25 cellular contexts compared by ENCODE assay signal in genomic region chr11:36777302-36777701, GRCh38.
"Had no signal": no experiment of that assay in that cellular context is flagged by ENCODE, and none has a peak within 500 bp of the region (broad histone marks: within the 10 kb centered on the region; RNA-seq: fewer than 3 reads in every experiment).

No MANE protein-coding gene starts in this region.

- H3K9me3 Mint-ChIP-seq: activated CD4-positive, alpha-beta memory T cell treated with anti-CD3 and anti-CD28 coated beads, Interleukin-2, amount 10 ng/mL, durations not matched to agents 7 days and 5 days; activated CD4-positive, alpha-beta T cell treated with anti-CD3 and anti-CD28 coated beads, Interleukin-2, amount 10 ng/mL, durations not matched to agents 7 days and 5 days; natural killer cell treated with Interleukin-12 subunit alpha and Interleukin-12 subunit beta and Interleukin-15 and Interleukin-18, amount 100 ng/mL, for 72 hours; stimulated activated naive CD8-positive, alpha-beta T cell treated with anti-CD3 and anti-CD28 coated beads, Interleukin-15, Interleukin-2, amounts not matched to agents 100 ng/mL and 50 ng/mL, for 24 hours had no signal

- H3K4me1 Mint-ChIP-seq: activated CD4-positive, alpha-beta memory T cell treated with anti-CD3 and anti-CD28 coated beads, Interleukin-2, amount 10 ng/mL, durations not matched to agents 7 days and 5 days; activated CD4-positive, alpha-beta T cell treated with anti-CD3 and anti-CD28 coated beads, Interleukin-2, amount 10 ng/mL, durations not matched to agents 7 days and 5 days; T-helper 17 cell; WTC11 had no signal

- H3K27ac Mint-ChIP-seq: activated CD4-positive, alpha-beta memory T cell treated with anti-CD3 and anti-CD28 coated beads, Interleukin-2, amount 10 ng/mL, durations not matched to agents 7 days and 5 days; activated CD4-positive, alpha-beta T cell treated with anti-CD3 and anti-CD28 coated beads, Interleukin-2, amount 10 ng/mL, durations not matched to agents 7 days and 5 days; activated naive CD4-positive, alpha-beta T cell treated with anti-CD3 and anti-CD28 coated beads, Interleukin-2, amount 50 U/mL, for 72 hours; activated T-cell treated with anti-CD3 and anti-CD28 coated beads, Interleukin-2, amount 50 U/mL, for 72 hours; natural killer cell treated with Interleukin-12 subunit alpha and Interleukin-12 subunit beta and Interleukin-15 and Interleukin-18, amount 100 ng/mL, for 72 hours; stimulated activated naive CD8-positive, alpha-beta T cell treated with anti-CD3 and anti-CD28 coated beads, Interleukin-15, Interleukin-2, amounts not matched to agents 100 ng/mL and 50 ng/mL, for 24 hours; T-helper 17 cell; WTC11 had no signal

- ATAC-seq: activated naive CD4-positive, alpha-beta T cell treated with anti-CD3 and anti-CD28 coated beads, Interleukin-2, amount 50 U/mL, for 72 hours; activated T-cell treated with anti-CD3 and anti-CD28 coated beads, Interleukin-2, amount 50 U/mL, for 72 hours; left cardiac atrium; left ventricle myocardium superior; mucosa of descending colon; natural killer cell treated with Interleukin-12 subunit alpha and Interleukin-12 subunit beta and Interleukin-15 and Interleukin-18, amount 100 ng/mL, for 72 hours; T-helper 17 cell; upper lobe of right lung; WTC11 had no signal

- H3K4me1 ChIP-seq: esophagus squamous epithelium, right atrium auricular region, thyroid gland, upper lobe of right lung had no signal

- H3K27me3 ChIP-seq: esophagus squamous epithelium, right atrium auricular region, thyroid gland, upper lobe of right lung had no signal

- H3K27ac ChIP-seq: epithelial cell of prostate, esophagus squamous epithelium, right atrium auricular region, thyroid gland, upper lobe of right lung had no signal

- H3K36me3 Mint-ChIP-seq: activated naive CD4-positive, alpha-beta T cell treated with anti-CD3 and anti-CD28 coated beads, Interleukin-2, amount 50 U/mL, for 72 hours; natural killer cell treated with Interleukin-12 subunit alpha and Interleukin-12 subunit beta and Interleukin-15 and Interleukin-18, amount 100 ng/mL, for 72 hours had no signal

- H3K9me3 ChIP-seq: esophagus squamous epithelium, mucosa of descending colon, right atrium auricular region, thyroid gland, upper lobe of right lung had no signal

- H3K36me3 ChIP-seq: esophagus squamous epithelium, right atrium auricular region, thyroid gland, upper lobe of right lung had no signal

- H3K4me3 Mint-ChIP-seq: activated CD4-positive, alpha-beta memory T cell treated with anti-CD3 and anti-CD28 coated beads, Interleukin-2, amount 10 ng/mL, durations not matched to agents 7 days and 5 days; activated CD4-positive, alpha-beta T cell treated with anti-CD3 and anti-CD28 coated beads, Interleukin-2, amount 10 ng/mL, durations not matched to agents 7 days and 5 days; activated T-cell treated with anti-CD3 and anti-CD28 coated beads, Interleukin-2, amount 50 U/mL, for 72 hours; natural killer cell treated with Interleukin-12 subunit alpha and Interleukin-12 subunit beta and Interleukin-15 and Interleukin-18, amount 100 ng/mL, for 72 hours; stimulated activated naive CD8-positive, alpha-beta T cell treated with anti-CD3 and anti-CD28 coated beads, Interleukin-15, Interleukin-2, amounts not matched to agents 100 ng/mL and 50 ng/mL, for 24 hours; T-helper 17 cell; WTC11 had no signal

- DNase-seq: activated CD4-positive, alpha-beta memory T cell treated with anti-CD3 and anti-CD28 coated beads, Interleukin-2, amount 10 ng/mL, durations not matched to agents 7 days and 5 days; activated CD4-positive, alpha-beta T cell treated with anti-CD3 and anti-CD28 coated beads for 1 hour; activated CD4-positive, alpha-beta T cell treated with anti-CD3 and anti-CD28 coated beads, Interleukin-2, amount 10 ng/mL, durations not matched to agents 7 days and 5 days; activated naive CD4-positive, alpha-beta T cell; activated T-cell treated with anti-CD3 and anti-CD28 coated beads, Interleukin-2, amount 50 U/mL, for 72 hours; anterior cingulate cortex; effector CD8-positive, alpha-beta T cell; esophagus squamous epithelium; foreskin fibroblast; head of caudate nucleus; hippocampal formation; left cardiac atrium; left ventricle myocardium superior; mucosa of descending colon; stimulated activated CD4-positive, alpha-beta T cell treated with anti-CD3 and anti-CD28 coated beads, Interleukin-2, amount 100 ng/mL, for 48 hours; T-helper 17 cell; T1000; thyroid gland; upper lobe of right lung had no signal

- H3K4me3 ChIP-seq: esophagus squamous epithelium, mucosa of descending colon, right atrium auricular region, thyroid gland, upper lobe of right lung had no signal
